8 cellular contexts compared by ENCODE assay signal in the genomic region with DNA sequence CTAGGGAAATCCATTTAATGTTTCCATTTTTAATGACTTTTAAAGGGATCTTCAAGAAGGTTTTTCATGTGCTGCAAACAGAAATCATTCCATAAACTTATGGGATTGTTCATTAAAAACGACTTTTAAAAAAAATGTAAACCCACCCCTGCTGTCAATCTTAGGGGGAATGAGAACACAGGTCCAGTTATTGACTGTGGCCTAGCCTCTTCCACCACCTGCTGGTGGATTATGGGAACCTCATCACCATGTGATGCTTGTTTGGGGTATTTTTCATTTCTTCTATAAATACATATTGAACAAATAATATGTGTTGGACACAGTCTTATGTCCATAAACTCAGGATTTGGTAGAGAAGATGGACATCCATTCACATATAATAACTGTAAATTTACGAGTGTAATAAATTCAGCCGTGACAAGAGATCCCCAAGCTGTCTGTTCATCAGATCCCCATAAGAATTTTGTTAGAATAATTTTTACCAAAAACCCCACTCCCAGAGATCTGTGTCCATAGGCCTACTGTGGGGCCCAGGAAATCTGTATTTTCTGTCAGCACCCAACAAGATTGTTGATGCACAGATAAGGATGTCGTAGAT. TPM values are rescaled to one million over a fixed set of nuclear protein-coding genes. Genes with fewer than 3 reads are reported as not detected.
DNase-seq lines count a peak whose midpoint lies in the region; ATAC-seq, FAIRE-seq and TF ChIP-seq lines count a peak whose summit lies in the region.

No MANE protein-coding gene starts in this region.

- no peak overlapping the region for H3K27ac Mint-ChIP-seq in glutamatergic neuron (ENCODE audit: unreplicated experiment)

- H3K4me3 Mint-ChIP-seq in glutamatergic neuron (ENCODE audit: unreplicated experiment): no peak overlapping the region

- no peak overlapping the region for H3K4me3 ChIP-seq in AG09309 (ENCODE audit: control insufficient read depth, low read depth, low read length)

- DNase-seq in AG09309 (ENCODE audit: low read depth) (peak; percentile 1), GM12892 (ENCODE audit: insufficient read length) (no peak), NCI-H2227 (lab: John Stamatoyannopoulos, UW; ENCODE audit: unreplicated experiment) (peak; percentile 73), glutamatergic neuron (peak; percentile 58), putamen (ENCODE audit: low spot score) (peak; percentile 18)
- peak; percentile 39 to 52 for DNase-seq in activated T-cell treated with anti-CD3 and anti-CD28 coated beads, Interleukin-2, amount 50 U/mL, for 48 hours

- TF ChIP-seq POLR2A in GM12892 (IDR thresholded peaks at IDR 0.05; ENCODE audit: low read depth, low read length): no peak

- TF ChIP-seq CTCF in AG09309 (IDR thresholded peaks at IDR 0.05; ENCODE audit: control insufficient read depth, insufficient read depth, low read depth, low read length, missing control alignments) (peak; percentile 88), glutamatergic neuron (IDR thresholded peaks at IDR 0.05; ENCODE audit: partially characterized antibody, unreplicated experiment) (peak; percentile 97)

- H3K9me3 Mint-ChIP-seq in glutamatergic neuron (ENCODE audit: unreplicated experiment): no peaks in the 10 kb centered on the region

- H3K27me3 Mint-ChIP-seq in glutamatergic neuron (ENCODE audit: unreplicated experiment): no peaks in the 10 kb centered on the region

- FAIRE-seq in GM12892 (lab: Jason Lieb, UNC): peak; percentile 57

- no peaks in the 10 kb centered on the region for H3K36me3 Mint-ChIP-seq in glutamatergic neuron (ENCODE audit: unreplicated experiment)

- ATAC-seq in GM21390 (IDR thresholded peaks at IDR 0.05; ENCODE audit: unreplicated experiment): no peak
- no peak for ATAC-seq in HG03196 (IDR thresholded peaks at IDR 0.05; ENCODE audit: unreplicated experiment)

- no peaks in the 10 kb centered on the region for H3K4me1 Mint-ChIP-seq in glutamatergic neuron (ENCODE audit: low read depth, unreplicated experiment)

RNA-seq across cellular contexts. Expression of a gene that starts 42.0 kb away (rescaled TPM):
- polyA plus RNA-seq in GM12892 (2012; ENCODE audit: missing spikeins): not detected
- total RNA-seq in glutamatergic neuron (ENCODE audit: unreplicated experiment): not detected
